Comparison of ENCODE assay signal across 29 cellular contexts in the genomic region with DNA sequence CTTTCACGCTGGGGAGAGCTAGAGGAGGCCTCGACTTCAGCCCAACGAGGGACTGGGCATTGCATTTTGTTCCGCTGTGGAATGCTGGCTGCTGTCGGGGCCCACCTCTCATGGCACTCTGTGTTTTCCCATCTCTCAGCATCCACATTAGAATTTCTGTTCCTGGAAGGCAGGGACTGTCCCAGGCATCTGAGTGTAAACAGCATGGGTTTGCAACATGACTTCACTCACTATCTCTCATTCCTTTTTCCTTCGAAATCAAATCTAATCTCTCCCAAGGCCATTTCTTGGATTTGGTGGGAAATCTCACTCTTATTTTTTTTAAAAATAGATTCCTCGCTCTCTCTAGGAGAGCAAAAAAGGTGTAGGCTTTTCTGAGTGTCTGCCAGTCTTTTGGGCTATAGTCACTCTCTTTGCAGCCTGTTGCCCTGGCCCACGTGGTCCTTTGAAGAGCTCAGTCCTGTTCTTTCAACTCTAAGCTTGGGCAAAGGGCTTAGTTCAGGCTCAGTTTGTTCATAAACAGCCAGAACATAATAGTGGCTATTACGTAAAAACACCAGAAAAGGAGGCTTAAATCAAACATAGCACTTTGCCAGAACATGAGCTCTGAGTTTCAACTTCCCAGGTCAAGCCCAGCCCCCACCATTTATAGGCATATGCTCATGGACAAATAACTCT.
"Had no signal": no experiment of that assay in that cellular context is flagged by ENCODE, and none has a peak within 500 bp of the region (broad histone marks: within the 10 kb centered on the region; RNA-seq: fewer than 3 reads in every experiment).

No MANE protein-coding gene starts in this region.

- H3K27me3 ChIP-seq: hepatocyte, left lung, pancreas, sigmoid colon, thyroid gland, transverse colon, upper lobe of left lung had no signal

- FAIRE-seq: pancreas, small intestine had no signal

- H3K79me2 ChIP-seq: hepatocyte had no signal

- H3K27ac ChIP-seq: heart right ventricle, hepatocyte, left lung, pancreas, prostate gland, sigmoid colon, thyroid gland, transverse colon, upper lobe of left lung had no signal

- DNase-seq: heart right ventricle; islet precursor cell; left cardiac atrium; left lung; midbrain; mucosa of descending colon; naive thymus-derived CD4-positive, alpha-beta T cell; nucleus accumbens; pancreas; posterior cingulate gyrus; retina; right cardiac atrium; sigmoid colon; small intestine; stimulated activated CD4-positive, alpha-beta T cell treated with anti-CD3 and anti-CD28 coated beads, Interleukin-1b, Interleukin-23, amount 100 ng/mL, for 48 hours; stimulated activated CD4-positive, alpha-beta T cell treated with anti-CD3 and anti-CD28 coated beads, Interleukin-2, amount 100 ng/mL, for 48 hours; stimulated activated CD4-positive, alpha-beta T cell treated with anti-CD3 and anti-CD28 coated beads, Interleukin-4, amount 100 ng/mL, for 4 hours; stimulated activated CD8-positive, alpha-beta memory T cell treated with anti-CD3 and anti-CD28 coated beads, Interleukin-4, amount 100 ng/mL, for 48 hours; stimulated activated naive CD4-positive, alpha-beta T cell treated with Interleukin-2 at 50 U/mL for 16 hours; stimulated activated naive CD8-positive, alpha-beta T cell treated with anti-CD3 and anti-CD28 coated beads, Interleukin-15, amount 100 ng/mL, for 72 hours; substantia nigra; thyroid gland; transverse colon; upper lobe of left lung had no signal

- H3K4me1 ChIP-seq: heart right ventricle, left lung, pancreas, prostate gland, sigmoid colon, thyroid gland, transverse colon, upper lobe of left lung had no signal

- H3K4me3 ChIP-seq: heart right ventricle, hepatocyte, left lung, lung, mucosa of descending colon, pancreas, prostate gland, sigmoid colon, thyroid gland, transverse colon, upper lobe of left lung had no signal

- H2AFZ ChIP-seq: hepatocyte had no signal

- H3K4me2 ChIP-seq: hepatocyte had no signal

- H3K36me3 ChIP-seq: heart right ventricle, left lung, pancreas, prostate gland, sigmoid colon, thyroid gland, transverse colon, upper lobe of left lung had no signal

- H3K9me3 ChIP-seq: heart right ventricle, mucosa of descending colon, pancreas, prostate gland, sigmoid colon, thyroid gland, transverse colon, upper lobe of left lung had no signal

- ATAC-seq: heart right ventricle; left cardiac atrium; left lung; mucosa of descending colon; naive thymus-derived CD4-positive, alpha-beta T cell; natural killer cell treated with Interleukin-12 subunit alpha and Interleukin-12 subunit beta and Interleukin-15 and Interleukin-18, amount 100 ng/mL, for 72 hours; pancreas; right cardiac atrium; stimulated activated memory B cell treated with anti-CD40 and anti-IgM and Interleukin-4, amounts not matched to agents 10 μg/mL and 1 μg/mL and 100 μg/mL, for 72 hours; stimulated activated naive CD8-positive, alpha-beta T cell treated with anti-CD3 and anti-CD28 coated beads, Interleukin-15, amount 100 ng/mL, for 72 hours had no signal
